ENCODE assay signal across 2 cellular contexts in genomic region chr1:230581446-230582079, GRCh38.
A peak's percentile ranks its signal among the peaks of the same experiment; 100 is the strongest.
TF ChIP-seq lines count a peak whose summit lies in the region.

No MANE protein-coding gene starts in this region.

TF ChIP-seq in GM23338, 12 proteins besides CTCF, POLR2A, EP300 and RAD21:
- TF ChIP-seq ZNF462 (CRISPR knock-in tag; IDR thresholded peaks at IDR 0.05) (no peak), EZH2phosphoT487 (IDR thresholded peaks at IDR 0.05; ENCODE audit: unreplicated experiment) (no peak), EZH2 (IDR thresholded peaks at IDR 0.05; ENCODE audit: low read depth, unreplicated experiment) (no peak), CREB1 (CRISPR knock-in tag; IDR thresholded peaks at IDR 0.05; ENCODE audit: low read depth) (no peak), JUNB (IDR thresholded peaks at IDR 0.05; ENCODE audit: unreplicated experiment) (no peak), ETS1 (IDR thresholded peaks at IDR 0.05) (no peak), ZNF114 (CRISPR knock-in tag; IDR thresholded peaks at IDR 0.05) (no peak), ZNF331 (CRISPR knock-in tag; IDR thresholded peaks at IDR 0.05; ENCODE audit: low read depth) (no peak), POLR2AphosphoS5 (IDR thresholded peaks at IDR 0.05; ENCODE audit: low read depth) (no peak), NANOG (IDR thresholded peaks at IDR 0.05; ENCODE audit: borderline replicate concordance) (no peak), REST (IDR thresholded peaks at IDR 0.05; ENCODE audit: unreplicated experiment) (no peak), STAT1 (IDR thresholded peaks at IDR 0.05; ENCODE audit: unreplicated experiment) (no peak)

TF ChIP-seq in H1, 55 proteins besides CTCF, POLR2A, EP300 and RAD21:
- TF ChIP-seq KDM1A (IDR thresholded peaks at IDR 0.05; ENCODE audit: borderline replicate concordance, low read length) (peak; percentile 53; the same call in 1 of the 2 replicates), GTF2F1 (IDR thresholded peaks at IDR 0.05; ENCODE audit: borderline replicate concordance, low read depth, low read length) (no peak), MAX (IDR thresholded peaks at IDR 0.05) (0 out of 2 replicates have a peak, but pooled peaks have one; percentile 11), ASH2L (IDR thresholded peaks at IDR 0.05; ENCODE audit: low read length) (peak; percentile 22), JUND (IDR thresholded peaks at IDR 0.05; ENCODE audit: low read length) (no peak)
TF ChIP-seq in H1: peak in this region for 3.
